7 cellular contexts compared by ENCODE assay signal in the genomic region with DNA sequence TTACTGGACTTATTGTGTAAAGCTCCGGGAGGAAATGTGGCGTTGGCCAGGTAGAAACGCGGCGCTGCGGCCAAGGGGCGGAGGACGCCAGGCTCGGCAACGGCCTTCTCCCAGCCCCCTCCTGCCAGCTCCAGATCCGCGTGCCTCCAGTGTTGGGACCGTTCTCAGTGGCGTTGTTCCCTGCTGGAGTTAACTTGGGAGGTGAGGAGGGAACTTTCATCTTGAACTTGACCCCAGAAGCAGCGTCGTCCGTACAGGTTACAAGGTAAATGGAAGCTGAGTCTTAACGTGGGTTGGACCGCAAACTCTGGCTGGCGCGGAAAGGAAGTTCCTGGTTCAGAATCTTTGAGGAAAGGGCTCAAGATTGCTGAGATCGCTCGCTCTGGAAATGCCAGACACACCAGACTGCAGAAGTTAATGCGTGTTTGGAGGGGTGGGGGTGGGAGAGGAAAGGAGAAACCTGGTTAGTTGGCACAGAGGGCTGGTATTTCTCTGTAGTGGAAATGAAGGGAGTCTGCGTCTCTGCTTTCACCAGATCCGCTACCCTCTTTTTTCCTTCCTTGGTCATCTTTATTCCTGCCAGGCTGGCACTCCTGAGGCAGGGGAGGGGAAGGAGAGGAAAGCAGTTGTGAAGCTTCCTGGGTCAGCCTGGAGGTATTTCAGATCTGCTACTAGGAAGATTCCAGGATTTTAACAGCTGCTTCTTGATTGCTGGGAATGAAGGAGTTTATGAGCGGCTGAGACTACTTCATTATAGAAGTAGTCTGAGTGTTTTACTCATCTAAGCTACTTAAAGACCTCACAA. TPM values are rescaled to one million over a fixed set of nuclear protein-coding genes. Genes with fewer than 3 reads are reported as not detected.
DNase-seq lines count a peak whose midpoint lies in the region; ATAC-seq and TF ChIP-seq lines count a peak whose summit lies in the region.

No MANE protein-coding gene starts in this region.

- H2AFZ ChIP-seq in Karpas-422 (ENCODE audit: low read length) = no peak overlapping the region

- H3K4me1 Mint-ChIP-seq in stimulated activated naive CD8-positive, alpha-beta T cell treated with anti-CD3 and anti-CD28 coated beads, Interleukin-15, Interleukin-2, amounts not matched to agents 100 ng/mL and 50 ng/mL, for 24 hours (ENCODE audit: low read depth) = peaks cover 15% of the 10 kb centered on the region

- no peaks in the 10 kb centered on the region for H3K79me2 ChIP-seq in Karpas-422 (ENCODE audit: low read length)

- DNase-seq in GM04504 (ENCODE audit: low read depth) (peak; percentile 24), NCI-H226 (peak; percentile 49), choroid plexus epithelial cell (ENCODE audit: low read depth) (no peak), left lobe of liver (ENCODE audit: low spot score) (peak; percentile 66), Karpas-422 (no peak)

- no peaks in the 10 kb centered on the region for H3K9me3 Mint-ChIP-seq in stimulated activated naive CD8-positive, alpha-beta T cell treated with anti-CD3 and anti-CD28 coated beads, Interleukin-15, Interleukin-2, amounts not matched to agents 100 ng/mL and 50 ng/mL, for 24 hours

- H3K36me3 Mint-ChIP-seq in stimulated activated naive CD8-positive, alpha-beta T cell treated with anti-CD3 and anti-CD28 coated beads, Interleukin-15, Interleukin-2, amounts not matched to agents 100 ng/mL and 50 ng/mL, for 24 hours (ENCODE audit: low read depth) = no peaks in the 10 kb centered on the region

- H3K27me3 Mint-ChIP-seq in stimulated activated naive CD8-positive, alpha-beta T cell treated with anti-CD3 and anti-CD28 coated beads, Interleukin-15, Interleukin-2, amounts not matched to agents 100 ng/mL and 50 ng/mL, for 24 hours = peaks cover 72% of the 10 kb centered on the region

- H3K4me1 ChIP-seq in Karpas-422 (ENCODE audit: low read length) = no peaks in the 10 kb centered on the region

- H3K9me3 ChIP-seq in Karpas-422 (ENCODE audit: low read length) = no peaks in the 10 kb centered on the region

- H3K36me3 ChIP-seq in Karpas-422 (ENCODE audit: insufficient read depth, low read length) = no peaks in the 10 kb centered on the region

- no peak overlapping the region for H3K27ac ChIP-seq in Karpas-422 (ENCODE audit: low read length)

- H4K20me1 ChIP-seq in Karpas-422 (ENCODE audit: insufficient read depth, low read depth, low read length) = no peaks in the 10 kb centered on the region

- no peak overlapping the region for H3K4me2 ChIP-seq in Karpas-422 (ENCODE audit: low read depth, low read length, poor library complexity, severe bottlenecking)

- H3K4me3 ChIP-seq in choroid plexus epithelial cell (ENCODE audit: low read depth, low read length) = peak overlapping the region; percentile 77
- H3K4me3 ChIP-seq in Karpas-422 (ENCODE audit: low read length) = no peak overlapping the region

- no peak overlapping the region for H3K9ac ChIP-seq in Karpas-422 (ENCODE audit: low read length)

- no peak for TF ChIP-seq CTCF in choroid plexus epithelial cell (conservative IDR thresholded peaks at IDR 0.05; ENCODE audit: low read depth, low read length)

- peak; percentile 56 for ATAC-seq in left lobe of liver
- no peak for ATAC-seq in HG02981 (IDR thresholded peaks at IDR 0.05; ENCODE audit: unreplicated experiment)

- peak overlapping the region; percentile 72 for H3K4me3 Mint-ChIP-seq in stimulated activated naive CD8-positive, alpha-beta T cell treated with anti-CD3 and anti-CD28 coated beads, Interleukin-15, Interleukin-2, amounts not matched to agents 100 ng/mL and 50 ng/mL, for 24 hours

- H3K27me3 ChIP-seq in Karpas-422 (ENCODE audit: low read length) = no peaks in the 10 kb centered on the region

- no peaks in the 10 kb centered on the region for H3K9me2 ChIP-seq in Karpas-422 (replicated peaks; ENCODE audit: insufficient read depth, low read length)

- H3K27ac Mint-ChIP-seq in stimulated activated naive CD8-positive, alpha-beta T cell treated with anti-CD3 and anti-CD28 coated beads, Interleukin-15, Interleukin-2, amounts not matched to agents 100 ng/mL and 50 ng/mL, for 24 hours = no peak overlapping the region

RNA-seq across cellular contexts. Expression of gene TANC1, which starts 1.5 kb away (rescaled TPM):
- 5.0 TPM for total RNA-seq in left lobe of liver
- total RNA-seq in Karpas-422 (2014; rRNA removed; shearing (Covaris generic); ENCODE audit: low replicate concordance) = not detected in 2 replicates

Comparison
In these comparisons a context has a peak if more than half of its experiments do, and no peak if none do; other contexts are left out.
1. DNase-seq: peak in GM04504 (single experiment), NCI-H226 (single experiment) and left lobe of liver (single experiment); none in choroid plexus epithelial cell (single experiment) and Karpas-422 (single experiment).